In genomic region chr15:60830479-60830878, GRCh38 we compare ENCODE assay signal across 20 cellular contexts.
A peak's percentile ranks its signal among the peaks of the same experiment; 100 is the strongest.
DNase-seq lines count a peak whose midpoint lies in the region; ATAC-seq and TF ChIP-seq lines count a peak whose summit lies in the region.
"Had no signal": no experiment of that assay in that cellular context is flagged by ENCODE, and none has a peak within 500 bp of the region (broad histone marks: within the 10 kb centered on the region; RNA-seq: fewer than 3 reads in every experiment).

No MANE protein-coding gene starts in this region.

- peaks cover 24% of the 10 kb centered on the region for H3K4me1 Mint-ChIP-seq in CD4-positive, alpha-beta T cell (ENCODE audit: low read depth)
- H3K4me1 Mint-ChIP-seq: nephron had no signal

- H3K27ac ChIP-seq in dorsolateral prefrontal cortex = no peak overlapping the region
- no peak overlapping the region for H3K27ac ChIP-seq in CD4-positive, alpha-beta T cell (ENCODE audit: low read depth, low read length)
- H3K27ac ChIP-seq: cardiac muscle cell, epithelial cell of prostate, parathyroid adenoma, sigmoid colon had no signal

- no peak overlapping the region for H3K4me3 Mint-ChIP-seq in CD4-positive, alpha-beta T cell
- H3K4me3 Mint-ChIP-seq: activated naive CD8-positive, alpha-beta T cell; activated T-cell treated with anti-CD3 and anti-CD28 coated beads, Interleukin-2, amount 50 U/mL, for 72 hours; CD8-positive, alpha-beta memory T cell; nephron had no signal

- H3K36me3 Mint-ChIP-seq in CD4-positive, alpha-beta T cell (ENCODE audit: low read depth) = no peaks in the 10 kb centered on the region
- H3K36me3 Mint-ChIP-seq: CD8-positive, alpha-beta memory T cell had no signal

- H3K27ac Mint-ChIP-seq in CD4-positive, alpha-beta T cell = no peak overlapping the region
- H3K27ac Mint-ChIP-seq: activated naive CD8-positive, alpha-beta T cell; activated T-cell treated with anti-CD3 and anti-CD28 coated beads, Interleukin-2, amount 50 U/mL, for 72 hours; CD8-positive, alpha-beta memory T cell; nephron had no signal

- POLR2A ChIA-PET in CD4-positive, alpha-beta T cell (lab: Charles Lee) = interaction anchor here (1.0 to 2.7 kb wide), 3 partner anchors 10 to 21 kb away, joined by 4 to 8 read pairs (median 5); no protein-coding TSS in a partner anchor

- no peak for ATAC-seq in CD4-positive, alpha-beta T cell (ENCODE audit: poor library complexity)
- no peak for ATAC-seq in HG03442 (IDR thresholded peaks at IDR 0.05; ENCODE audit: unreplicated experiment)
- ATAC-seq: left colon had no signal

- no peaks in the 10 kb centered on the region for H3K9me3 Mint-ChIP-seq in CD4-positive, alpha-beta T cell
- H3K9me3 Mint-ChIP-seq: CD8-positive, alpha-beta memory T cell; nephron had no signal

- no peaks in the 10 kb centered on the region for H3K9me3 ChIP-seq in CD4-positive, alpha-beta T cell (ENCODE audit: control insufficient read depth, low read length)
- H3K9me3 ChIP-seq: sigmoid colon had no signal

- no peaks in the 10 kb centered on the region for H3K27me3 ChIP-seq in dorsolateral prefrontal cortex
- no peaks in the 10 kb centered on the region for H3K27me3 ChIP-seq in CD4-positive, alpha-beta T cell (ENCODE audit: control insufficient read depth, insufficient read depth, low read length)
- H3K27me3 ChIP-seq: sigmoid colon had no signal

- H3K27me3 Mint-ChIP-seq in CD4-positive, alpha-beta T cell = no peaks in the 10 kb centered on the region
- H3K27me3 Mint-ChIP-seq: activated naive CD8-positive, alpha-beta T cell had no signal

- no peak overlapping the region for H3K4me3 ChIP-seq in dorsolateral prefrontal cortex
- H3K4me3 ChIP-seq: cardiac muscle cell, sigmoid colon had no signal

- intact Hi-C loops in dorsolateral prefrontal cortex (cut with DNase I) = no loop called here
- intact Hi-C loops in CD4-positive, alpha-beta T cell (cut with DNase I, micrococcal nuclease) = no loop called here

- TF ChIP-seq CTCF in dorsolateral prefrontal cortex (IDR thresholded peaks at IDR 0.05 in 54 of 56, conservative IDR thresholded peaks at IDR 0.05 in 2 of 56; ENCODE audit: low read depth in 1 of 56, partially characterized antibody in 56 of 56) = no peak
- TF ChIP-seq CTCF in CD4-positive, alpha-beta T cell (IDR thresholded peaks at IDR 0.05) = no peak

- DNase-seq in AG08395 (ENCODE audit: low spot score) (peak; percentile 57), HCEC 1CT (peak; percentile 76), amniotic stem cell (lab: John Stamatoyannopoulos, UW) (peak; percentile 26), fibroblast of the conjunctiva (ENCODE audit: low read depth) (peak; percentile 20), dorsolateral prefrontal cortex (no peak)
- no peak for DNase-seq in activated naive CD4-positive, alpha-beta T cell treated with Interleukin-2 at 50 U/mL for 16 hours
- DNase-seq in CD4-positive, alpha-beta T cell = no peak
- DNase-seq: activated T-cell treated with anti-CD3 and anti-CD28 coated beads, Interleukin-2, amount 50 U/mL, for 72 hours; CD8-positive, alpha-beta memory T cell; left colon; midbrain; NCI-H1417; NCI-H524 treated with DMSO at 0.1 percent for 48 hours; sigmoid colon had no signal

- CTCF ChIA-PET in CD4-positive, alpha-beta T cell (lab: Charles Lee) = interaction anchor here (0.9 to 2.1 kb wide), 2 partner anchors 10 to 16 kb away, joined by 3 to 6 read pairs; no protein-coding TSS in a partner anchor

Comparison
In these comparisons a context has a peak if more than half of its experiments do, and no peak if none do; other contexts are left out.
1. DNase-seq: peak in AG08395 (single experiment), HCEC 1CT (single experiment), amniotic stem cell (single experiment) and fibroblast of the conjunctiva (single experiment); none in activated naive CD4-positive, alpha-beta T cell treated with Interleukin-2 at 50 U/mL for 16 hours (single experiment), dorsolateral prefrontal cortex (0 of 10) and CD4-positive, alpha-beta T cell (0 of 10).